21 cellular contexts compared by ENCODE assay signal in the genomic region with DNA sequence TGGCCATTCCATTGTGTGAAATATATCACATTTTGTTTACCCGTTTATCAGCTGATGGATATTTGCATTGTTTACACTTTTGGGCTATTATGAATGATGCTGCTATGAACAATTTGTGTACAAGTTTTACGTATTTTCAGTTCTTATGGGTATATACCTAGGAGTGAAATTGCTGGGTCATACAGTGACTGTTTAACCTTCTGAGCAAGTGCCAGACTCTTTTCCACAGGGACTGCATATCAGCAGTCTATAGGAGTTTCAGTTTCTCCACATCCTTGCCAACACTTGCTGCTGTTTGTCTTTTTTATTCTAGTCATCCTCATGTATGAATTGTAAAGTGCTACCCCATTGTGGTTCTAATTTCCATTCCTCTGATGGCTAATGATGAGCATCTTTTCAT.
"Had no signal": no experiment of that assay in that cellular context is flagged by ENCODE, and none has a peak within 500 bp of the region (broad histone marks: within the 10 kb centered on the region; RNA-seq: fewer than 3 reads in every experiment).

No MANE protein-coding gene starts in this region.

- DNase-seq: IMR-90, Karpas-422, KG1, MG63, NCI-H1092 treated with DMSO at 0.1 percent for 48 hours, NCI-H1436, NCI-H187, NCI-H2029, NCI-H2081 treated with DMSO at 0.1 percent for 48 hours, NCI-H2171, NCI-H226, NCI-H446, NCI-H510A, NCI-H524 treated with DMSO at 0.1 percent for 48 hours, NCI-H774, PC-3, SHP77, SK-N-SH had no signal

- ATAC-seq: HepG2, Panc1, PC-3 had no signal

- H3K9ac ChIP-seq: SK-N-SH had no signal

- H3K4me2 ChIP-seq: SK-N-SH had no signal

- H3K27me3 ChIP-seq: MG63 had no signal

- H3K9me2 ChIP-seq: SK-N-SH had no signal

- H3K27ac ChIP-seq: RWPE1 had no signal

- H3K4me3 ChIP-seq: MG63 had no signal

- H3K9me3 ChIP-seq: SK-N-SH had no signal
